In the genomic region with DNA sequence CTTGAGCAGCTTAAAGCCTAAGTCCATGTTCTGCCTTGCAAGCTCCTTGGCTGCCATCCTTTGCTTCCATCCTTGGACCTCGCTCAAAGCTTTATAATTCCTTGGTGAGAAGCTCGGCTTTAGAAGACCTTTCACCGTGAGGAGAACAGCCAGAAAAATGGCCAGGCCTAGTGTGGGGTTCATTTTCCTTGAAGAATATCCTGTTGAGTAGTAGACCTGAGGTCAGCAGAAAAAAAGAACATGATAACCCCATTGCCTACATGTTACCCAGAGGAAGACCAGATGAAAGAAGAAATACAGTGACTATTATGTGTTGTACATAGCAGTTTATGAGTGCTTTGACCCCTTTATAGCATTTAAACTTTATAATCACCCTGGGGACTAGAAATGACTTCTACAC, we compare ENCODE assay signal across 12 cellular contexts. TPM values are rescaled to one million over a fixed set of nuclear protein-coding genes. Genes with fewer than 3 reads are reported as not detected.
"Had no signal": no experiment of that assay in that cellular context is flagged by ENCODE, and none has a peak within 500 bp of the region (broad histone marks: within the 10 kb centered on the region; RNA-seq: fewer than 3 reads in every experiment).

No MANE protein-coding gene starts in this region.

- H3K4me3 ChIP-seq: GM23248, GM23338, HAP-1 had no signal

- H3K9me3 ChIP-seq: HAP-1 had no signal

- H3K4me1 Mint-ChIP-seq: GM23338 had no signal

- DNase-seq: GM23248, GOT3, H7, H9, HCEC 1CT, HFFc6 had no signal

- H3K9me3 Mint-ChIP-seq: GM23338, H9 had no signal

- FAIRE-seq: H1, H54 had no signal

- H3K27ac Mint-ChIP-seq: GM23338, H9, HFFc6 had no signal

- H3K27ac ChIP-seq: GM23248 had no signal

- H3K4me2 ChIP-seq: GM23338 had no signal

- H3K36me3 ChIP-seq: HAP-1 had no signal

- H3K9ac ChIP-seq: GM23248 had no signal

- H3K4me3 Mint-ChIP-seq: GM23338, H9, HFFc6 had no signal

- H2AFZ ChIP-seq: GM23248, GM23338 had no signal

- H3K4me1 ChIP-seq: HAP-1 had no signal

- ATAC-seq: GM23338, HCT116 had no signal

RNA-seq across cellular contexts. Expression of a gene that starts 11.1 kb away (rescaled TPM):
- total RNA-seq: GM23248, GM23338, H1, H4, H7, H9, HFFc6 had no signal
- polyA plus RNA-seq: GM23248, GM23338, H1 had no signal

RNA-seq across cellular contexts. Expression of a gene that starts 22.2 kb away (rescaled TPM):
- total RNA-seq: GM23248, GM23338, H1, H4, H7, H9, HFFc6 had no signal
- polyA plus RNA-seq: GM23338, H1 had no signal

RNA-seq across cellular contexts. Expression of a gene that starts 45.6 kb away (rescaled TPM):
- total RNA-seq: GM23248, H4, H9, HFFc6 had no signal
- polyA plus RNA-seq: GM23248 had no signal
